Comparison of ENCODE assay signal across 33 cellular contexts in genomic region chr9:124454791-124455443, GRCh38. TPM values are rescaled to one million over a fixed set of nuclear protein-coding genes. Genes with fewer than 3 reads are reported as not detected.
"Had no signal": no experiment of that assay in that cellular context is flagged by ENCODE, and none has a peak within 500 bp of the region (broad histone marks: within the 10 kb centered on the region; RNA-seq: fewer than 3 reads in every experiment).

No MANE protein-coding gene starts in this region.

- H3K4me2 ChIP-seq: smooth muscle cell had no signal

- H3K27ac ChIP-seq: adrenal gland, brain microvascular endothelial cell, left ventricle myocardium inferior, pancreas, psoas muscle, sigmoid colon, stomach, tibial artery had no signal

- H3K36me3 ChIP-seq: adrenal gland, brain microvascular endothelial cell, left ventricle myocardium inferior, pancreas, sigmoid colon, stomach, tibial artery had no signal

- H3K4me1 ChIP-seq: pancreas, psoas muscle had no signal

- ATAC-seq: activated CD4-positive, alpha-beta T cell treated with anti-CD3 and anti-CD28 coated beads for 36 hours; activated naive CD4-positive, alpha-beta T cell treated with anti-CD3 and anti-CD28 coated beads, Interleukin-2, amount 50 U/mL, for 72 hours; activated T-cell treated with anti-CD3 and anti-CD28 coated beads, Interleukin-2, amount 50 U/mL, for 72 hours; esophagus mucosa; mucosa of descending colon; pancreas; psoas muscle; stimulated activated naive B cell treated with anti-CD40 and anti-IgM and Interleukin-4, amounts not matched to agents 10 μg/mL and 1 μg/mL and 100 μg/mL, for 72 hours had no signal

- DNase-seq: activated CD4-positive, alpha-beta T cell treated with anti-CD3 and anti-CD28 coated beads for 36 hours; activated CD4-positive, CD25-positive, alpha-beta regulatory T cell; activated naive CD4-positive, alpha-beta T cell; activated T-cell treated with anti-CD3 and anti-CD28 coated beads for 4 hours; activated T-cell treated with anti-CD3 and anti-CD28 coated beads, Interleukin-2, amount 50 U/mL, for 72 hours; adrenal gland; brain microvascular endothelial cell; caudate nucleus; endodermal cell; foreskin fibroblast; head of caudate nucleus; hippocampal formation; kidney glomerular epithelial cell; left ventricle myocardium inferior; naive B cell; nephron progenitor cell; psoas muscle; stimulated activated CD4-positive, alpha-beta T cell treated with anti-CD3 and anti-CD28 coated beads, Interleukin-15, amount 100 ng/mL, for 24 hours; stimulated activated CD4-positive, alpha-beta T cell treated with anti-CD3 and anti-CD28 coated beads, Interleukin-2, amount 100 ng/mL, for 24 hours; stimulated activated naive B cell treated with anti-CD40 and anti-IgM and Interleukin-4, amounts not matched to agents 10 μg/mL and 1 μg/mL and 100 μg/mL, for 72 hours; stomach had no signal

- FAIRE-seq: astrocyte, pancreas had no signal

- H3K4me3 ChIP-seq: adrenal gland, left ventricle myocardium inferior, mucosa of descending colon, pancreas, psoas muscle, sigmoid colon, smooth muscle cell, stomach, tibial artery had no signal

- H3K9me3 ChIP-seq: adrenal gland, left ventricle myocardium inferior, mucosa of descending colon, pancreas, psoas muscle, sigmoid colon, stomach, tibial artery had no signal

RNA-seq across cellular contexts. Expression of gene ADGRD2, which starts 4.7 kb away (rescaled TPM):
- total RNA-seq: activated CD4-positive, alpha-beta T cell treated with anti-CD3 and anti-CD28 coated beads for 36 hours; activated naive CD4-positive, alpha-beta T cell treated with anti-CD3 and anti-CD28 coated beads, Interleukin-2, amount 50 U/mL, for 72 hours; activated T-cell treated with anti-CD3 and anti-CD28 coated beads, Interleukin-2, amount 50 U/mL, for 72 hours; astrocyte; left ventricle myocardium inferior; lung microvascular endothelial cell; mesenteric fat pad; mucosa of descending colon; pancreas; psoas muscle; sigmoid colon; smooth muscle cell; stomach; T-helper 1 cell treated with Interleukin-12 subunit alpha and Interleukin-12 subunit beta and Interleukin-4 antibody, amounts not matched to agents 30 ng/mL and 1 ng/mL, for 36 hours had no signal
- polyA plus RNA-seq: psoas muscle, sigmoid colon, smooth muscle cell, stomach had no signal

RNA-seq across cellular contexts. Expression of gene NR5A1, which starts 52.3 kb away (rescaled TPM):
- total RNA-seq: activated CD4-positive, alpha-beta T cell treated with anti-CD3 and anti-CD28 coated beads for 36 hours; activated naive CD4-positive, alpha-beta T cell treated with anti-CD3 and anti-CD28 coated beads, Interleukin-2, amount 50 U/mL, for 72 hours; astrocyte; esophagus mucosa; left ventricle myocardium inferior; lung microvascular endothelial cell; mesenteric fat pad; sigmoid colon; smooth muscle cell; stomach; T-helper 1 cell treated with Interleukin-12 subunit alpha and Interleukin-12 subunit beta and Interleukin-4 antibody, amounts not matched to agents 30 ng/mL and 1 ng/mL, for 36 hours; ureter had no signal
- polyA plus RNA-seq: smooth muscle cell had no signal
